Comparison of ENCODE assay signal across 8 cellular contexts in the genomic region with DNA sequence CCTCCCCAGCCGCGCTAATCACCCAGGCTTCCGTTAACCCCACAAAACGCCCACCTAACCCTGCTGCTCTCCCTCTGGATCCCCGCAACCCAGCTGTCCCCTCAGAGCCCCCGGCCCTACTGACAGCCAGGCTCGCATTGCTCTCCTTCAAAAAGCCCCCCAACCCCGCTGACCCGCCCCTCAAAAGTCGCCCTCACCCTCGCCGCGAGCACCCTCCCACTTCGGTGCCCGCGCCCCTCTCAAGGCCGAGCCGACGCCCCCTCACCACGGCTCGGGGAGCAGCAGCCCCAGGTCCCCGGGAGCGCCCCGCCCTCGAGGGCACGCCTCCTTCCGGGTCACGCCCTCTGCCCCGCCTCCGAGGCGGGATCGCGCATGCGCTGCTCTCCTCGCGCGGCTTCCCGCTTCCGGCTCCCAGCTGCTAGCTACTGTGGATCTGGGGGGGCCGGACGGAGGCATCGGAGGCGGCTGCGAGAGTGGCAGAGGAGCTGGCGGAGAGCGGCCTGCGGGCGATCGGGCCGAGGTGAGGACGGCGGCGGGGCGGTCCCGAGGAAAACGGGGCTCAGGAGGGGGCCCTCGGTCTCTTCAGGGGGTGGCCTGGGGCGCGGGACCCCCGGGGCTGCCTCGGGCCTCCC. TPM values are rescaled to one million over a fixed set of nuclear protein-coding genes. Genes with fewer than 3 reads are reported as not detected.
DNase-seq lines count a peak whose midpoint lies in the region; ATAC-seq and TF ChIP-seq lines count a peak whose summit lies in the region.

No MANE protein-coding gene starts in this region.

- TF ChIP-seq EP300 in transverse colon (IDR thresholded peaks at IDR 0.05; ENCODE audit: low read depth) = no peak

- peaks cover 0 to 13% (median 0%) of the 10 kb centered on the region in 9 donors for H3K36me3 ChIP-seq in heart right ventricle
- H3K36me3 ChIP-seq in transverse colon = no peaks in the 10 kb centered on the region

- peak overlapping the region in 9 of 10 donors; percentile 57 to 93 (median 83) for H3K27ac ChIP-seq in heart right ventricle
- peak overlapping the region; percentile 80 to 92 (median 91) for H3K27ac ChIP-seq in transverse colon

- in situ Hi-C loops in transverse colon (cut with MboI; ENCODE audit: low pct_ligation_motif_present in 1 of 4, low pct_unique_long_range_greater_than_20kb in 1 of 4, low sequenced_read_pairs in 3 of 4) = no loop called here

- WGBS in heart right ventricle, 2 donors = 1% methylated on average over 60 to 61 of the region's 61 CpGs
- WGBS in transverse colon (ENCODE audit: low coverage in 1 of 2), 2 donors = 1% methylated on average over 33 of the region's 61 CpGs; no CpG with 5 or more reads in 1 of the 2 donors

- H3K4me1 ChIP-seq in heart right ventricle (peaks cover 0 to 38% (median 20%) of the 10 kb centered on the region in 9 donors), transverse colon (peaks cover 14 to 61% (median 49%) of the 10 kb centered on the region in 4 donors)

- H3K27me3 ChIP-seq in heart right ventricle = no peaks in the 10 kb centered on the region
- H3K27me3 ChIP-seq in transverse colon = no peaks in the 10 kb centered on the region

- ATAC-seq in HG02642 (IDR thresholded peaks at IDR 0.05; ENCODE audit: poor library complexity, unreplicated experiment) (peak; percentile 79), heart right ventricle (peak; percentile 99 to 100 (median 99))

- no peaks in the 10 kb centered on the region for H3K9me3 ChIP-seq in heart right ventricle
- H3K9me3 ChIP-seq in transverse colon = no peaks in the 10 kb centered on the region

- H3K4me3 ChIP-seq in GM08714 (ENCODE audit: low read length) = peak overlapping the region; percentile 75
- H3K4me3 ChIP-seq in heart right ventricle = peak overlapping the region; percentile 69 to 100 (median 98)
- peak overlapping the region; percentile 87 to 99 (median 92) for H3K4me3 ChIP-seq in transverse colon

- peak; percentile 37 for DNase-seq in NCI-H1417 treated with DMSO at 0.1 percent for 48 hours (lab: John Stamatoyannopoulos, UW)
- peak; percentile 78 to 89 (median 85) for DNase-seq in T-helper 1 cell
- peak; percentile 67 for DNase-seq in amniotic stem cell (lab: John Stamatoyannopoulos, UW)
- peak; percentile 88 to 93 for DNase-seq in heart right ventricle
- DNase-seq in posterior cingulate gyrus = peak; percentile 88 to 99 (median 95)
- peak; percentile 95 for DNase-seq in transverse colon

- intact Hi-C loops in heart right ventricle (cut with DNase I) = loop anchor here in 5 of 10 donors (2.0 to 10.0 kb wide), 6 partner anchors 94 to 660 kb away; partner anchors contain the start of genes GPR108 (in 1 of the 5), MCOLN1 (in 1 of the 5), PEX11G (in 1 of the 5) and PNPLA6 (in 1 of the 5)
- intact Hi-C loops in posterior cingulate gyrus (cut with DNase I) = loop anchor here (5.0 kb wide), 1 partner anchor 127 kb away; the partner anchor contains the start of gene MCOLN1
- intact Hi-C loops in transverse colon (cut with DNase I; ENCODE audit: low total_unique reads) = loop anchor here (10.0 kb wide), 1 partner anchor 140 kb away; the partner anchor contains the start of gene PNPLA6

- TF ChIP-seq CTCF in heart right ventricle (IDR thresholded peaks at IDR 0.05) = peak in 3 of 9 donors; percentile 15 to 17 (median 16)
- TF ChIP-seq CTCF in transverse colon (IDR thresholded peaks at IDR 0.05) = peak in 1 of 5 experiments; percentile 16

- TF ChIP-seq POLR2A in transverse colon (IDR thresholded peaks at IDR 0.05) = peak; percentile 91

RNA-seq across cellular contexts. Expression of gene ARHGEF18, which starts 46.1 kb away (rescaled TPM):
- total RNA-seq in heart right ventricle (10 to 100 TPM in 2 of 10 donors, 1 to 10 TPM in 8; 4.8 to 13.3 (median 8.7) TPM), transverse colon (100 to 1,000 TPM in 1 of 4 donors, 10 to 100 TPM in 3; 32.0 to 162 (median 92.8) TPM)
- 1 to 10 TPM; 5.7 to 6.1 TPM for polyA plus RNA-seq in heart right ventricle

Comparison
In these comparisons a context has a peak if more than half of its experiments do, and no peak if none do; other contexts are left out.
1. Peak in every context shown above with its lines: DNase-seq, ATAC-seq, H3K4me3 ChIP-seq and H3K27ac ChIP-seq.
2. DNase-seq: peak in every context shown above with its lines; median percentile 95 in posterior cingulate gyrus; 95 in transverse colon; 90 in heart right ventricle; 85 in T-helper 1 cell; 67 in amniotic stem cell; 37 in NCI-H1417 treated with DMSO at 0.1 percent for 48 hours.